ENCODE assay signal across 8 cellular contexts in genomic region chr4:212438-213174, GRCh38.
DNase-seq lines count a peak whose midpoint lies in the region; ATAC-seq and TF ChIP-seq lines count a peak whose summit lies in the region.

No MANE protein-coding gene starts in this region.

- H2AFZ ChIP-seq in GM23338, result 0 out of 2 replicates have a peak overlapping the region, but pooled peaks have one; percentile 60

- 2 to 3% (median 2%) methylated on average over 47 to 57 of the region's 57 CpGs for WGBS in psoas muscle, 3 donors

- peaks cover 4% of the 10 kb centered on the region for H3K9me3 ChIP-seq in psoas muscle

- H3K27ac ChIP-seq in GM23338 (ENCODE audit: low read depth) (peak overlapping the region; percentile 83; the same call in 1 of the 2 replicates), brain microvascular endothelial cell (peak overlapping the region; percentile 76), psoas muscle (peak overlapping the region; percentile 55)

- H3K79me2 ChIP-seq in GM23338 (replicated peaks; ENCODE audit: insufficient read depth), result peaks cover 48% of the 10 kb centered on the region

- peak overlapping the region; percentile 97 for H3K4me3 Mint-ChIP-seq in GM23338

- no peaks in the 10 kb centered on the region for H3F3A ChIP-seq in GM23338 (replicated peaks; ENCODE audit: low read depth)

- peaks cover 55% of the 10 kb centered on the region for H3K4me1 Mint-ChIP-seq in GM23338

- DNase-seq in GM23338 (ENCODE audit: low spot score), result peak; percentile 98
- DNase-seq in brain microvascular endothelial cell, result peak; percentile 92
- peak; percentile 66 for DNase-seq in iPS DF 4.7 (ENCODE audit: extremely low read depth, low spot score)
- DNase-seq in psoas muscle, result peak; percentile 66 to 74
- DNase-seq in NK-92 (lab: John Stamatoyannopoulos, UW; ENCODE audit: unreplicated experiment), result no peak

- ATAC-seq in GM23338, result peak; percentile 95
- ATAC-seq in psoas muscle, result peak; percentile 39 to 76 (median 58)
- ATAC-seq in GM18498 (IDR thresholded peaks at IDR 0.05; ENCODE audit: unreplicated experiment), result no peak
- ATAC-seq in HG03175 (IDR thresholded peaks at IDR 0.05; ENCODE audit: unreplicated experiment), result no peak
- no peak for ATAC-seq in HG03432 (IDR thresholded peaks at IDR 0.05; ENCODE audit: unreplicated experiment)

- H3K27me3 Mint-ChIP-seq in GM23338 (ENCODE audit: insufficient read depth, low read depth, poor library complexity), result peaks cover 14% of the 10 kb centered on the region

- peaks cover 26% of the 10 kb centered on the region for H3K4me1 ChIP-seq in GM23338 (ENCODE audit: insufficient read depth)
- no peaks in the 10 kb centered on the region for H3K4me1 ChIP-seq in psoas muscle

- in situ Hi-C loops in brain microvascular endothelial cell (cut with HindIII; ENCODE audit: low pct_ligation_motif_present, low sequenced_read_pairs), result no loop called here

- peaks cover 2% of the 10 kb centered on the region; the same call in 1 of the 2 replicates for H3K36me3 ChIP-seq in GM23338 (ENCODE audit: insufficient read depth)
- H3K36me3 ChIP-seq in brain microvascular endothelial cell (replicated peaks), result no peaks in the 10 kb centered on the region
- H3K36me3 ChIP-seq in psoas muscle (ENCODE audit: insufficient read depth in 1 of 2, low read depth in 1 of 2), result no peaks in the 10 kb centered on the region

- no peaks in the 10 kb centered on the region for H3K27me3 ChIP-seq in GM23338 (ENCODE audit: insufficient read depth)
- no peaks in the 10 kb centered on the region for H3K27me3 ChIP-seq in brain microvascular endothelial cell (replicated peaks)
- H3K27me3 ChIP-seq in psoas muscle (ENCODE audit: insufficient read depth in 3 of 3, low read length in 2 of 3), result peaks cover 0 to 7% (median 4%) of the 10 kb centered on the region in 3 donors

- H3K4me3 ChIP-seq in GM23338 (peak overlapping the region; percentile 96), brain microvascular endothelial cell (ENCODE audit: low read depth, low read length) (peak overlapping the region; percentile 72), psoas muscle (peak overlapping the region; percentile 68)

- H3K27ac Mint-ChIP-seq in GM23338, result peak overlapping the region; percentile 96

- TF ChIP-seq CTCF in GM23338 (conservative IDR thresholded peaks at IDR 0.05; ENCODE audit: low read depth in 2 of 2), result no peak
- no peak for TF ChIP-seq CTCF in brain microvascular endothelial cell (IDR thresholded peaks at IDR 0.05; ENCODE audit: low read depth, low read length, missing control alignments)
- TF ChIP-seq CTCF in psoas muscle (IDR thresholded peaks at IDR 0.05), result no peak

- H3K9me2 ChIP-seq in GM23338 (ENCODE audit: insufficient read depth), result no peaks in the 10 kb centered on the region

- H3K36me3 Mint-ChIP-seq in GM23338 (ENCODE audit: low read depth), result peaks cover 25% of the 10 kb centered on the region

- intact Hi-C loops in psoas muscle (cut with DNase I), result no loop called here

- peaks cover 1% of the 10 kb centered on the region; the same call in 2 of the 3 replicates for H3K9me3 Mint-ChIP-seq in GM23338

- H3K4me2 ChIP-seq in GM23338, result peak overlapping the region; percentile 93

- H4K20me1 ChIP-seq in GM23338 (replicated peaks; ENCODE audit: insufficient read depth), result peaks cover 30% of the 10 kb centered on the region

TF ChIP-seq in GM23338, 12 proteins besides CTCF, POLR2A, EP300 and RAD21:
- TF ChIP-seq CREB1 (CRISPR knock-in tag; IDR thresholded peaks at IDR 0.05; ENCODE audit: low read depth), result peak; percentile 58
- TF ChIP-seq EZH2 (IDR thresholded peaks at IDR 0.05; ENCODE audit: low read depth, unreplicated experiment), result no peak
- TF ChIP-seq, protein P1, sequence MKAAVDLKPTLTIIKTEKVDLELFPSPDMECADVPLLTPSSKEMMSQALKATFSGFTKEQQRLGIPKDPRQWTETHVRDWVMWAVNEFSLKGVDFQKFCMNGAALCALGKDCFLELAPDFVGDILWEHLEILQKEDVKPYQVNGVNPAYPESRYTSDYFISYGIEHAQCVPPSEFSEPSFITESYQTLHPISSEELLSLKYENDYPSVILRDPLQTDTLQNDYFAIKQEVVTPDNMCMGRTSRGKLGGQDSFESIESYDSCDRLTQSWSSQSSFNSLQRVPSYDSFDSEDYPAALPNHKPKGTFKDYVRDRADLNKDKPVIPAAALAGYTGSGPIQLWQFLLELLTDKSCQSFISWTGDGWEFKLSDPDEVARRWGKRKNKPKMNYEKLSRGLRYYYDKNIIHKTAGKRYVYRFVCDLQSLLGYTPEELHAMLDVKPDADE (IDR thresholded peaks at IDR 0.05), result no peak
- TF ChIP-seq POLR2AphosphoS5 (IDR thresholded peaks at IDR 0.05; ENCODE audit: low read depth), result peak; percentile 98
- TF ChIP-seq REST (IDR thresholded peaks at IDR 0.05; ENCODE audit: unreplicated experiment), result no peak

Comparison
In these comparisons a context has a peak if more than half of its experiments do, and no peak if none do; other contexts are left out.
1. ATAC-seq: peak in GM23338 (single experiment) and psoas muscle (4 of 4); none in GM18498 (single experiment), HG03175 (single experiment) and HG03432 (single experiment).
2. Peak in every context shown above with its lines, with median percentiles within 50 percentile points of each other: H3K27ac ChIP-seq and H3K4me3 ChIP-seq.